ENCODE assay signal across 9 cellular contexts in the genomic region with DNA sequence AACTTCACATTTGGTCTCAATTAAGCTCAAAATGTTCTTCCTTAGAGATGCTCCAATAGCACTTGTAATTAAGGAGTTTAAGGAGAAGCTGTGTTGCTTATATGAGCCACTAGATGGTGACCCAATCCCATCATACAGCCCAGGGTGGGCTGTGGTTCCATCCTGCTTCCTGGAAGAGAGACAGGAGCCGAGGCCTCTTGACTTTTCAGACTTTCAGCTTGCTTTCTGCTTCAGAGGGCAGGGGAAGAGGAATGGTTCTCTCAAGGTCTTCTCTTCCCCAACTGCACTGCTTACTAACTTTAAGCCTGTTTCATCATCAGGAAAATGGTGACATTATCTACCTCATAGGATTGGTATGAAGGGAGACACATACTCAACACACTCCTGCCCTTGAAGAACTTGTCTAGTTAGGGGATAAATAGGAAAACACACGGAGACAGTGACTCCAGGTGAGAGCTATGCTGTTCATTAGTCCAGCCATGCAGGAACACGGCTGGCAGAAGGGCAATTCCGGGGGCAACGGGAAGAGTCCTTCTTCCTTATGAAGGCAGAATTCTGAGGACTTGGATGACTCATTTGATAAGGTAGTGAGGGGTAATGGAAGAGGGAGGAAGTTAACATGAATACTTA. TPM values are rescaled to one million over a fixed set of nuclear protein-coding genes. Genes with fewer than 3 reads are reported as not detected.
DNase-seq lines count a peak whose midpoint lies in the region; ATAC-seq and TF ChIP-seq lines count a peak whose summit lies in the region.
"Had no signal": no experiment of that assay in that cellular context is flagged by ENCODE, and none has a peak within 500 bp of the region (broad histone marks: within the 10 kb centered on the region; RNA-seq: fewer than 3 reads in every experiment).

No MANE protein-coding gene starts in this region.

- ATAC-seq in stimulated activated effector memory CD8-positive, alpha-beta T cell treated with anti-CD3 and anti-CD28 coated beads, Interleukin-12 subunit alpha, Interleukin-12 subunit beta, amount 100 ng/mL, for 72 hours = peak; percentile 56
- ATAC-seq in HG03571 (IDR thresholded peaks at IDR 0.05; ENCODE audit: unreplicated experiment) = no peak

- POLR2A ChIA-PET in MCF 10A (lab: Yijun Ruan, JAX) = interaction anchor here (0.7 to 2.5 kb wide), 5 partner anchors 8 to 338 kb away, joined by 3 to 15 read pairs (median 3); no protein-coding TSS in a partner anchor

- H3K4me1 Mint-ChIP-seq in MCF 10A (ENCODE audit: insufficient read depth, unreplicated experiment) = peaks cover 13% of the 10 kb centered on the region
- H3K4me1 Mint-ChIP-seq in stimulated activated effector memory CD8-positive, alpha-beta T cell treated with anti-CD3 and anti-CD28 coated beads, Interleukin-12 subunit alpha, Interleukin-12 subunit beta, amount 100 ng/mL, for 72 hours = peaks cover 4% of the 10 kb centered on the region
- peaks cover 5% of the 10 kb centered on the region for H3K4me1 Mint-ChIP-seq in activated naive CD4-positive, alpha-beta T cell treated with anti-CD3 and anti-CD28 coated beads, Interleukin-2, amount 10 ng/mL, durations not matched to agents 7 days and 5 days
- H3K4me1 Mint-ChIP-seq: immature natural killer cell had no signal

- no peak overlapping the region for H3K4me3 ChIP-seq in BLaER1 treated with 17β-estradiol and CSF1 and Interleukin-3, amounts not matched to agents 10 nM and 100 nM
- H3K4me3 ChIP-seq in H7 (ENCODE audit: insufficient read depth, low read depth, low read length) = no peak overlapping the region

- H3K27ac ChIP-seq in BLaER1 treated with 17β-estradiol and CSF1 and Interleukin-3, amounts not matched to agents 10 nM and 100 nM = peak overlapping the region in 3 of 11 experiments; percentile 8 to 17 (median 13); a peak in 4 of 22 replicates

- peak; percentile 42 for TF ChIP-seq CTCF in MCF 10A (IDR thresholded peaks at IDR 0.05; ENCODE audit: unreplicated experiment)

- H3K27me3 ChIP-seq in BLaER1 treated with 17β-estradiol and CSF1 and Interleukin-3, amounts not matched to agents 10 nM and 100 nM = no peaks in the 10 kb centered on the region
- no peaks in the 10 kb centered on the region for H3K27me3 ChIP-seq in H7 (ENCODE audit: control insufficient read depth, insufficient read depth, low read length)

- no peaks in the 10 kb centered on the region for H4K20me1 ChIP-seq in BLaER1 treated with 17β-estradiol and CSF1 and Interleukin-3, amounts not matched to agents 10 nM and 100 nM

- H3K4me2 ChIP-seq in BLaER1 treated with 17β-estradiol and CSF1 and Interleukin-3, amounts not matched to agents 10 nM and 100 nM = peak overlapping the region in 8 of 11 experiments; percentile 3 to 45 (median 14); a peak in 11 of 22 replicates

- no peaks in the 10 kb centered on the region for H3K27me3 Mint-ChIP-seq in MCF 10A (ENCODE audit: insufficient read depth, unreplicated experiment)
- no peaks in the 10 kb centered on the region for H3K27me3 Mint-ChIP-seq in activated naive CD4-positive, alpha-beta T cell treated with anti-CD3 and anti-CD28 coated beads, Interleukin-2, amount 10 ng/mL, durations not matched to agents 7 days and 5 days

- no peak overlapping the region for H3K4me3 Mint-ChIP-seq in MCF 10A (ENCODE audit: unreplicated experiment)
- H3K4me3 Mint-ChIP-seq in stimulated activated effector memory CD8-positive, alpha-beta T cell treated with anti-CD3 and anti-CD28 coated beads, Interleukin-12 subunit alpha, Interleukin-12 subunit beta, amount 100 ng/mL, for 72 hours = no peak overlapping the region
- H3K4me3 Mint-ChIP-seq in activated naive CD4-positive, alpha-beta T cell treated with anti-CD3 and anti-CD28 coated beads, Interleukin-2, amount 10 ng/mL, durations not matched to agents 7 days and 5 days = no peak overlapping the region
- H3K4me3 Mint-ChIP-seq: immature natural killer cell had no signal

- H3K4me1 ChIP-seq in BLaER1 treated with 17β-estradiol and CSF1 and Interleukin-3, amounts not matched to agents 10 nM and 100 nM = peaks cover 5 to 27% (median 18%) of the 10 kb centered on the region in 10 experiments; a peak in 17 of 20 replicates

- no TSS peak for BruUV-seq in MCF 10A (replicated peaks; lab: Mats Ljungman, UMichigan)

- H3K27ac Mint-ChIP-seq in MCF 10A (ENCODE audit: low read depth, unreplicated experiment) = peak overlapping the region; percentile 13
- H3K27ac Mint-ChIP-seq in stimulated activated effector memory CD8-positive, alpha-beta T cell treated with anti-CD3 and anti-CD28 coated beads, Interleukin-12 subunit alpha, Interleukin-12 subunit beta, amount 100 ng/mL, for 72 hours = no peak overlapping the region
- no peak overlapping the region for H3K27ac Mint-ChIP-seq in activated naive CD4-positive, alpha-beta T cell treated with anti-CD3 and anti-CD28 coated beads, Interleukin-2, amount 10 ng/mL, durations not matched to agents 7 days and 5 days

- no peaks in the 10 kb centered on the region for H3K9me3 Mint-ChIP-seq in MCF 10A (ENCODE audit: unreplicated experiment)
- H3K9me3 Mint-ChIP-seq in stimulated activated effector memory CD8-positive, alpha-beta T cell treated with anti-CD3 and anti-CD28 coated beads, Interleukin-12 subunit alpha, Interleukin-12 subunit beta, amount 100 ng/mL, for 72 hours = no peaks in the 10 kb centered on the region
- H3K9me3 Mint-ChIP-seq in activated naive CD4-positive, alpha-beta T cell treated with anti-CD3 and anti-CD28 coated beads, Interleukin-2, amount 10 ng/mL, durations not matched to agents 7 days and 5 days = no peaks in the 10 kb centered on the region
- H3K9me3 Mint-ChIP-seq: immature natural killer cell had no signal

- no peaks in the 10 kb centered on the region for H3K9me3 ChIP-seq in BLaER1 treated with 17β-estradiol and CSF1 and Interleukin-3, amounts not matched to agents 10 nM and 100 nM (replicated peaks in 1 of 11)

- intact Hi-C loops in MCF 10A (cut with micrococcal nuclease) = loop anchor here (2.0 kb wide), 1 partner anchor 255 kb away; no protein-coding TSS in a partner anchor

- peaks cover 4 to 49% (median 14%) of the 10 kb centered on the region in 11 experiments; a peak in 19 of 22 replicates for H3K36me3 ChIP-seq in BLaER1 treated with 17β-estradiol and CSF1 and Interleukin-3, amounts not matched to agents 10 nM and 100 nM
- H3K36me3 ChIP-seq in H7 (replicated peaks; ENCODE audit: control insufficient read depth, insufficient read depth, low read length) = no peaks in the 10 kb centered on the region

- CTCF ChIA-PET in MCF 10A (lab: Yijun Ruan, JAX) = interaction anchor here (0.6 to 2.7 kb wide), 26 partner anchors 8 to 499 kb away, joined by 3 to 29 read pairs (median 4); a partner anchor contains a TSS
- CTCF ChIA-PET in activated naive CD4-positive, alpha-beta T cell treated with anti-CD3 and anti-CD28 coated beads, Interleukin-2, amount 10 ng/mL, durations not matched to agents 7 days and 5 days (lab: Charles Lee) = interaction anchor here (0.6 to 4.9 kb wide), 15 partner anchors 12 to 1279 kb away, joined by 3 to 51 read pairs (median 4); a partner anchor contains a TSS

- H3K9ac ChIP-seq in BLaER1 treated with 17β-estradiol and CSF1 and Interleukin-3, amounts not matched to agents 10 nM and 100 nM = peak overlapping the region in 1 of 11 experiments; percentile 20; a peak in 3 of 22 replicates

- DNase-seq in H7 = peak; percentile 91
- DNase-seq in NCI-H524 (lab: John Stamatoyannopoulos, UW) = peak; percentile 21 to 65
- peak; percentile 40 for DNase-seq in MCF 10A (ENCODE audit: unreplicated experiment)
- peak; percentile 86 for DNase-seq in iPS-NIHi7 (ENCODE audit: extremely low spot score)
- DNase-seq in stimulated activated effector memory CD8-positive, alpha-beta T cell treated with anti-CD3 and anti-CD28 coated beads, Interleukin-12 subunit alpha, Interleukin-12 subunit beta, amount 100 ng/mL, for 72 hours (ENCODE audit: low spot score in 2 of 2) = no peak
- DNase-seq in activated naive CD4-positive, alpha-beta T cell treated with anti-CD3 and anti-CD28 coated beads, Interleukin-2, amount 10 ng/mL, durations not matched to agents 7 days and 5 days = no peak

- peaks cover 23% of the 10 kb centered on the region for H3K36me3 Mint-ChIP-seq in MCF 10A (ENCODE audit: insufficient read depth, unreplicated experiment)
- no peaks in the 10 kb centered on the region for H3K36me3 Mint-ChIP-seq in stimulated activated effector memory CD8-positive, alpha-beta T cell treated with anti-CD3 and anti-CD28 coated beads, Interleukin-12 subunit alpha, Interleukin-12 subunit beta, amount 100 ng/mL, for 72 hours
- peaks cover 3% of the 10 kb centered on the region for H3K36me3 Mint-ChIP-seq in activated naive CD4-positive, alpha-beta T cell treated with anti-CD3 and anti-CD28 coated beads, Interleukin-2, amount 10 ng/mL, durations not matched to agents 7 days and 5 days

RNA-seq across cellular contexts. Expression of a gene that starts 20.1 kb away (rescaled TPM):
- total RNA-seq in H7 (2014; rRNA removed; shearing (Covaris generic)) = 22.7 and 31.9 TPM in 2 replicates
- 21.1 and 31.3 TPM in 2 replicates for total RNA-seq in MCF 10A (2022)

RNA-seq across cellular contexts. Expression of a gene that starts 28.3 kb away (rescaled TPM):
- 0.73 and 0.89 TPM in 2 replicates for total RNA-seq in H7 (2014; rRNA removed; shearing (Covaris generic))
- 5.2 and 7.8 TPM in 2 replicates for total RNA-seq in MCF 10A (2022)

Comparison
In these comparisons a context has a peak if more than half of its experiments do, and no peak if none do; other contexts are left out.
1. DNase-seq: peak in H7 (single experiment), NCI-H524 (2 of 2), MCF 10A (single experiment) and iPS-NIHi7 (single experiment); none in stimulated activated effector memory CD8-positive, alpha-beta T cell treated with anti-CD3 and anti-CD28 coated beads, Interleukin-12 subunit alpha, Interleukin-12 subunit beta, amount 100 ng/mL, for 72 hours (0 of 2) and activated naive CD4-positive, alpha-beta T cell treated with anti-CD3 and anti-CD28 coated beads, Interleukin-2, amount 10 ng/mL, durations not matched to agents 7 days and 5 days (single experiment).